1 cellular context compared by ENCODE assay signal in the genomic region with DNA sequence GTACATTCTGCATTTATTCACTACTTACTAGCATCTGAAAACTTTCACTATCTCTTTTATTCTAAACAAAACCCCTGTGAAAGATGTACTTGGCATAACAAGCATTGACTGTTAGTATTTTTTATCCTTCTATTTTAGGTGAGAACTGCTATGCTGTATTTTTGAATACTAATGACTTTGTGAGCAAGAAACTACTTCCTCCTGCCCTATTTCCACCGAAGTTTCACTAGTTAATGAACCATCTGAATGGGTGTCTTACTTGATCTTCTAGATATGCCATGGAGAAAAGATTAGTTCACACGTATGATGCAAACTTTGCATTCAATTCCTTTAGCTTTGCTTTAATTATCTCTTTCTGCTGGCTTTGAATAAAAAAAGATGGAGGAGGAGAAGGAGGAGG.
TF ChIP-seq lines count a peak whose summit lies in the region.

No MANE protein-coding gene starts in this region.

TF ChIP-seq in IMR-90, 13 proteins besides CTCF, POLR2A, EP300 and RAD21:
- TF ChIP-seq NFE2L2 (IDR thresholded peaks at IDR 0.05; ENCODE audit: low read depth, low read length), result no peak
- TF ChIP-seq, protein P1, sequence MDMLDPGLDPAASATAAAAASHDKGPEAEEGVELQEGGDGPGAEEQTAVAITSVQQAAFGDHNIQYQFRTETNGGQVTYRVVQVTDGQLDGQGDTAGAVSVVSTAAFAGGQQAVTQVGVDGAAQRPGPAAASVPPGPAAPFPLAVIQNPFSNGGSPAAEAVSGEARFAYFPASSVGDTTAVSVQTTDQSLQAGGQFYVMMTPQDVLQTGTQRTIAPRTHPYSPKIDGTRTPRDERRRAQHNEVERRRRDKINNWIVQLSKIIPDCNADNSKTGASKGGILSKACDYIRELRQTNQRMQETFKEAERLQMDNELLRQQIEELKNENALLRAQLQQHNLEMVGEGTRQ (IDR thresholded peaks at IDR 0.05; ENCODE audit: low read depth, low read length), result no peak
- TF ChIP-seq RFX5 (IDR thresholded peaks at IDR 0.05; ENCODE audit: low read depth, low read length), result no peak
TF ChIP-seq in IMR-90: peak in this region for 0.
